Comparison of ENCODE assay signal across 16 cellular contexts in the genomic region with DNA sequence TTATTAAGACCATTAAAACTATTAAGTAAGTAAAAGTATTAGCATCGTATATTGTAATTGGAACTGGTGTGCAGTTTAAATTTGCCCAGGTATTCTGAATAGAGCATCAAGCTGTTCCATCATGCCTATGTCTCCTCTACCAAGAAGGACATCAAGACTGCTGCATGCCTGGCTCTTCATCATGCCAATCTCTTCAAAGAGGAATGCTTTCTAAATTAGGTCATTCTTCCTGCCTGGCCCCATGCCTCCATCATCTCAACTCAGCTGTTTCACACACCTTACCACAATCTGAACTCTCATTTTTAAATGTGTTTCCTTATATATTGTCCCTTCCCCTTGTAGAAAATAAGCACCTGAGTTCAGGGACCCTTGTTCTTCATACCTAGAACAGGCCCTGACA.
DNase-seq lines count a peak whose midpoint lies in the region; ATAC-seq and TF ChIP-seq lines count a peak whose summit lies in the region.
"Had no signal": no experiment of that assay in that cellular context is flagged by ENCODE, and none has a peak within 500 bp of the region (broad histone marks: within the 10 kb centered on the region; RNA-seq: fewer than 3 reads in every experiment).

No MANE protein-coding gene starts in this region.

- no peak overlapping the region for H3K27ac Mint-ChIP-seq in endodermal cell
- H3K27ac Mint-ChIP-seq: B cell; CD4-positive, alpha-beta T cell had no signal

- H3K36me3 ChIP-seq in body of pancreas (replicated peaks in 1 of 2; ENCODE audit: insufficient read depth in 1 of 2, low read depth in 2 of 2) = no peaks in the 10 kb centered on the region
- H3K36me3 ChIP-seq in endodermal cell (ENCODE audit: control insufficient read depth, insufficient read depth, low read length) = no peaks in the 10 kb centered on the region
- H3K36me3 ChIP-seq: Peyer's patch had no signal

- no peaks in the 10 kb centered on the region for H3K36me3 Mint-ChIP-seq in endodermal cell (ENCODE audit: low read depth)

- H3K9me3 ChIP-seq in body of pancreas = no peaks in the 10 kb centered on the region
- H3K9me3 ChIP-seq in endodermal cell (ENCODE audit: control insufficient read depth, low read length) = no peaks in the 10 kb centered on the region
- H3K9me3 ChIP-seq: Peyer's patch had no signal

- DNase-seq in Daoy (ENCODE audit: low read depth) (peak; percentile 33), HT1080 (ENCODE audit: low read depth) (peak; percentile 56), body of pancreas (peak in 1 of 4 donors; percentile 12), kidney tubule cell (ENCODE audit: low spot score) (peak; percentile 81), COLO829 (ENCODE audit: low spot score) (no peak), mucosa of gallbladder (ENCODE audit: low spot score) (no peak), endodermal cell (no peak)
- DNase-seq in activated CD4-positive, alpha-beta T cell treated with anti-CD3 and anti-CD28 coated beads for 1 hour = no peak
- DNase-seq: CD4-positive, alpha-beta T cell; H7; NCI-H1048; NCI-H1694 treated with DMSO at 0.1 percent for 48 hours; NCI-H446 treated with DMSO at 0.1 percent for 48 hours; NCI-H748 treated with DMSO at 0.1 percent for 48 hours; Peyer's patch had no signal

- no peaks in the 10 kb centered on the region for H3K4me1 ChIP-seq in body of pancreas
- H3K4me1 ChIP-seq in endodermal cell (ENCODE audit: control insufficient read depth, insufficient read depth, low read length) = no peaks in the 10 kb centered on the region
- H3K4me1 ChIP-seq: Peyer's patch had no signal

- no peaks in the 10 kb centered on the region for H3K9me3 Mint-ChIP-seq in endodermal cell
- H3K9me3 Mint-ChIP-seq: CD4-positive, alpha-beta T cell had no signal

- intact Hi-C loops in body of pancreas (cut with DNase I) = no loop called here

- H3K27ac ChIP-seq in body of pancreas (no peak overlapping the region), endodermal cell (ENCODE audit: low read depth, low read length) (no peak overlapping the region)
- H3K27ac ChIP-seq: Peyer's patch had no signal

- peak; percentile 50 for ATAC-seq in body of pancreas

- no peak overlapping the region for H3K4me3 Mint-ChIP-seq in endodermal cell
- H3K4me3 Mint-ChIP-seq: B cell; CD4-positive, alpha-beta T cell had no signal

- TF ChIP-seq CTCF in body of pancreas (IDR thresholded peaks at IDR 0.05) = no peak
- no peak for TF ChIP-seq CTCF in endodermal cell (conservative IDR thresholded peaks at IDR 0.05)

- H3K27me3 Mint-ChIP-seq in endodermal cell (ENCODE audit: insufficient read depth) = no peaks in the 10 kb centered on the region
- H3K27me3 Mint-ChIP-seq: B cell; CD4-positive, alpha-beta T cell had no signal

- H3K9ac ChIP-seq in endodermal cell (ENCODE audit: extremely low read depth, low read length, poor library complexity, severe bottlenecking) = no peak overlapping the region

- TF ChIP-seq POLR2A in body of pancreas (IDR thresholded peaks at IDR 0.05) = no peak

- H3K27me3 ChIP-seq in body of pancreas = no peaks in the 10 kb centered on the region
- no peaks in the 10 kb centered on the region for H3K27me3 ChIP-seq in endodermal cell (ENCODE audit: control insufficient read depth, insufficient read depth, low read length, poor library complexity, severe bottlenecking)
- H3K27me3 ChIP-seq: Peyer's patch had no signal

- 76 to 87% methylated on average over 1 of the region's 1 CpG for WGBS in body of pancreas, 2 donors
- WGBS in endodermal cell (ENCODE audit: insufficient coverage in 1 of 2, insufficient read length in 1 of 2), 2 experiments = 82% methylated on average over 1 of the region's 1 CpG; no CpG with 5 or more reads in 1 of the 2 experiments

- peaks cover 11% of the 10 kb centered on the region for H3K4me1 Mint-ChIP-seq in endodermal cell
- H3K4me1 Mint-ChIP-seq: B cell had no signal

- H3K4me3 ChIP-seq in body of pancreas (no peak overlapping the region), endodermal cell (ENCODE audit: low read length) (no peak overlapping the region)
- H3K4me3 ChIP-seq: Peyer's patch had no signal

Comparison
In these comparisons a context has a peak if more than half of its experiments do, and no peak if none do; other contexts are left out.
1. DNase-seq: peak in Daoy (single experiment), HT1080 (single experiment) and kidney tubule cell (single experiment); none in COLO829 (single experiment), mucosa of gallbladder (single experiment), activated CD4-positive, alpha-beta T cell treated with anti-CD3 and anti-CD28 coated beads for 1 hour (single experiment) and endodermal cell (single experiment).